20 cellular contexts compared by ENCODE assay signal in the genomic region with DNA sequence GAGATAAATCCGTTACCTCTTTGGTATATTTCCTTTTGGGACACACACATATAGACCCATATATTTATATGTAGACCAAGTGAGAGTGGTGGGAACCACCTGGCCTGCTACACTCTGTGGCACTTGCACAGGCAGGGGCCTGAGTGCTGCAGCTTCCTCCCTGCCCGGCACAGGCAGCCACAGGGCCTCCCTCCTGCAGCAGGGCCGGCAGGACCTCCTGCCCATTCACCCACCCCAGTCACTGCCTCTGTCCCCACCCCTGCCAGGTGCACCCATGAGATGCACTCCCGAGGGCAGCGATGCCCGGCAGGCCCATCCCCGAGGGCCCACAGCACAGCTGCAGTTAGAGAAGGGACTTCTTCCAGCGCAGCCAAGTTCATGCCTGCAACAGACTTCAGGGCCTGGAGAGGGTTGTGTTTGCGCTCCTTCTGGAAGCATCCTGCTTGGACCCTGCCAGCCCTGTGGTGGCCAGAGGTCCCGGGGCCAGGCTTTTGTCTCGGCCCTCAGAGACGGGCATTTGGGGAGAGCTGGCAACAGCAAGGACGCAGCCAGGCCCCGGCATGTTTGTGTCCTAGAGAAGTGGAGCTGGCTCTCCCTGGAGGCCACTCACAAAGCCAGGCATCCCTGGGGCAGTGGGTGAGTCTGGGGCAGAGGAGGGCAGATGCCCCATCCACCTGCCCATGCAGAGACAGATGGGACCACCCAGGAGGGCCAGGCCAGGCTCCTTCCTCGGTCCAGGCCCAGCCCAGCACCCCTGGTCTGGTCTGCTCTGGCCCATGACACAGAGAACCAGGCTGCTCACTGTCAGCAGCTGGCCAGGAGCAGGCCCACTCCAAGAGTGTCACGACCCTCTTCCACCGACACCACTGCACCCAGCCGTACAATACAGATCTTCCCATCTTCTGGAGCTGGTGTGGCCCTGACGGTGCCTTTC. TPM values are rescaled to one million over a fixed set of nuclear protein-coding genes. Genes with fewer than 3 reads are reported as not detected.
DNase-seq lines count a peak whose midpoint lies in the region; ATAC-seq, FAIRE-seq and TF ChIP-seq lines count a peak whose summit lies in the region.
"Had no signal": no experiment of that assay in that cellular context is flagged by ENCODE, and none has a peak within 500 bp of the region (broad histone marks: within the 10 kb centered on the region; RNA-seq: fewer than 3 reads in every experiment).

No MANE protein-coding gene starts in this region.

- no peaks in the 10 kb centered on the region for H3K36me3 ChIP-seq in kidney (ENCODE audit: control insufficient read depth in 1 of 2, insufficient read depth in 2 of 2, low read length in 2 of 2)
- H3K36me3 ChIP-seq: pancreas had no signal

- no peaks in the 10 kb centered on the region for H3K27me3 ChIP-seq in right cardiac atrium (ENCODE audit: control insufficient read depth, insufficient read depth)
- H3K27me3 ChIP-seq: pancreas had no signal

- ATAC-seq in right cardiac atrium (peak in 1 of 2 donors; percentile 9), left ventricle myocardium superior (no peak), HG02588 (IDR thresholded peaks at IDR 0.05; ENCODE audit: unreplicated experiment) (no peak), GM19397 (IDR thresholded peaks at IDR 0.05; ENCODE audit: unreplicated experiment) (no peak)
- ATAC-seq: esophagus mucosa, pancreas had no signal

- H3K9me3 Mint-ChIP-seq in neural crest cell: no peaks in the 10 kb centered on the region

- peak in 2 of 3 donors; percentile 29 to 46 for DNase-seq in right cardiac atrium
- no peak for DNase-seq in left ventricle myocardium superior
- peak; percentile 60 for DNase-seq in kidney
- DNase-seq in neural crest cell (ENCODE audit: low read depth, low spot score): no peak
- no peak for DNase-seq in T-helper 2 cell
- no peak for DNase-seq in GOT3 (lab: John Stamatoyannopoulos, UW)
- DNase-seq: ACHN; activated CD4-positive, alpha-beta T cell treated with anti-CD3 and anti-CD28 coated beads for 4 hours; activated CD8-positive, alpha-beta memory T cell treated with anti-CD3 and anti-CD28 coated beads, Interleukin-2, amount 50 U/mL, for 48 hours; activated gamma-delta T cell; CD4-positive, CD25-positive, alpha-beta regulatory T cell; central memory CD4-positive, alpha-beta T cell; KBM-7; NCI-H1930; stimulated activated CD4-positive, alpha-beta T cell treated with anti-CD3 and anti-CD28 coated beads, Interleukin-2, amount 100 ng/mL, for 48 hours had no signal

- WGBS in right cardiac atrium: 83% methylated on average over 19 of the region's 19 CpGs

- H3K9ac ChIP-seq in kidney (ENCODE audit: low read length in 2 of 2): no peak overlapping the region

- H3K9me3 ChIP-seq in right cardiac atrium (ENCODE audit: control insufficient read depth, low read length): no peaks in the 10 kb centered on the region
- no peaks in the 10 kb centered on the region for H3K9me3 ChIP-seq in kidney (ENCODE audit: control insufficient read depth in 1 of 2, low read length in 2 of 2)
- H3K9me3 ChIP-seq: pancreas had no signal

- H3K4me1 Mint-ChIP-seq in neural crest cell: peaks cover 13% of the 10 kb centered on the region

- H3K27ac Mint-ChIP-seq in neural crest cell (ENCODE audit: unreplicated experiment): peak overlapping the region; percentile 68
- H3K27ac Mint-ChIP-seq: CD4-positive, CD25-positive, alpha-beta regulatory T cell had no signal

- TF ChIP-seq CTCF in kidney (IDR thresholded peaks at IDR 0.05; ENCODE audit: borderline replicate concordance, extremely low read depth, insufficient read depth) (no peak), neural crest cell (conservative IDR thresholded peaks at IDR 0.05) (no peak)

- H3K4me1 ChIP-seq in right cardiac atrium (ENCODE audit: control insufficient read depth, insufficient read depth, low read length) (no peaks in the 10 kb centered on the region), kidney (ENCODE audit: control insufficient read depth in 1 of 2, insufficient read depth in 1 of 2, low read depth in 1 of 2, low read length in 2 of 2) (peaks cover 0 to 2% of the 10 kb centered on the region in 2 donors)
- H3K4me1 ChIP-seq: pancreas had no signal

- no peaks in the 10 kb centered on the region for H3K27me3 Mint-ChIP-seq in neural crest cell (ENCODE audit: low read depth)
- H3K27me3 Mint-ChIP-seq: CD4-positive, CD25-positive, alpha-beta regulatory T cell had no signal

- H3K27ac ChIP-seq in right cardiac atrium (ENCODE audit: low read length): no peak overlapping the region
- no peak overlapping the region for H3K27ac ChIP-seq in kidney (ENCODE audit: low read depth in 2 of 2, low read length in 2 of 2)
- H3K27ac ChIP-seq: pancreas, skin epidermis had no signal

- FAIRE-seq in kidney (lab: Jason Lieb, UNC): no peak
- FAIRE-seq: pancreas had no signal

- H3K4me3 Mint-ChIP-seq in neural crest cell: no peak overlapping the region
- H3K4me3 Mint-ChIP-seq: CD4-positive, CD25-positive, alpha-beta regulatory T cell had no signal

- H3K4me3 ChIP-seq in right cardiac atrium (ENCODE audit: low read length) (no peak overlapping the region), kidney (ENCODE audit: low read length in 2 of 2) (no peak overlapping the region)
- H3K4me3 ChIP-seq: pancreas, skin epidermis had no signal

- intact Hi-C loops in right cardiac atrium (cut with DNase I) (no loop called here), left ventricle myocardium superior (cut with micrococcal nuclease) (no loop called here), kidney (cut with DNase I) (no loop called here)

- no peaks in the 10 kb centered on the region for H3K36me3 Mint-ChIP-seq in neural crest cell (ENCODE audit: low read depth)
- H3K36me3 Mint-ChIP-seq: CD4-positive, CD25-positive, alpha-beta regulatory T cell had no signal

RNA-seq across cellular contexts. Expression of gene PWWP2B, which starts 41.4 kb away (rescaled TPM):
- total RNA-seq in right cardiac atrium (10 to 100 TPM in 2 of 4 donors, 1 to 10 TPM in 2; 7.0 to 10.6 (median 9.6) TPM), left ventricle myocardium superior (19.9 TPM), kidney (24.3 TPM), neural crest cell (14.2 and 15.3 TPM in 2 replicates)
- polyA plus RNA-seq in right cardiac atrium (9.1 TPM), kidney (ENCODE audit: insufficient read depth, low read depth, low replicate concordance) (12.9 TPM)

Comparison
In these comparisons a context has a peak if more than half of its experiments do, and no peak if none do; other contexts are left out.
1. DNase-seq: peak in right cardiac atrium (2 of 3) and kidney (single experiment); none in left ventricle myocardium superior (single experiment), neural crest cell (single experiment), T-helper 2 cell (0 of 5) and GOT3 (single experiment).